ENCODE assay signal across 8 cellular contexts in the genomic region with DNA sequence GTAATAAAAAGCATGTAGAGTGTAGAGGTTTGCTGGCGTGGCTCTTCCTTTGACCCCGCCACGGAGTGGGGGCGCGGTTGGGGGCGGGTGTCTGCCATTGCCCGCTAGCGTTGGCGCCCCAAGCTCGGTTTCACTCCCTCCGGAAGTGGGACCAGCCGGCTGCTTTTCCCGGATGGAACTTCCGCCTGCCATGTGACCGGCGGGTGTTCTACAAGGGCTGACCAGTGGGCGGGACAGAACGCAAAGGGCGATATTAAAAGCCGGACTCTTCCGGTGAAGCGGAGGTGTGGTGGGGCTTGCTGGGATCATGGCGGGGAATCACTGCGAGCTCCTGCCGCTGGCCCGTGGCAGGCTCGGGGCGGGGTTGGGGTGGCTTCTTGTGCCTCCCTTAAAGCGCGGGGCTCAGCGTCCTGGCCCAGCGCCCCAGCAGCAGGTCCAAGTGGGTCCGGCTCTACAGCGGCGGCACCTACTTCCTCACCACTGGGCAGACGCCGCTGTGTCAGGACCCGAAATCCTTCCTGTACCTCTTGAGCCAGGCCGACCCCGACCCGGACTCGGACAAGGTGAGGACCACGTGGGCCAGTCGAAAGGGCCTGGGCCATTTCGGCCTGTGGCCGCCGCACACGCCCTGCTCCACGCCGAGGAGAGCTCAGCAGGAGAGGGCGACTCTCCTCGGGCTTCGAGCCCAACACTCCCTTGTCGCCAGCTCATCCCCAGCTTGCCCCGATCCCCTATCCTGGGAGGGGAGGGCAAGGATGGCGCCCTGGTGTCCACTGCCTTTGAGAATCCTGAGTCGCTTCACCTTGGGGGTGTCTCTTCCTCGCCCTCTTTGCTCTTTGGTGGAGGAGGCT.
DNase-seq lines count a peak whose midpoint lies in the region; ATAC-seq and TF ChIP-seq lines count a peak whose summit lies in the region.

No MANE protein-coding gene starts in this region.

- peak overlapping the region; percentile 43 to 70 for H3K4me3 ChIP-seq in aorta (ENCODE audit: low read length in 2 of 2)

- H3K27ac ChIP-seq in aorta (ENCODE audit: low read depth in 1 of 2, low read length in 2 of 2), result peak overlapping the region in 1 of 2 donors; percentile 1

- no peak for TF ChIP-seq CTCF in GM13976 (IDR thresholded peaks at IDR 0.05; ENCODE audit: borderline replicate concordance, control extremely low read depth, extremely low read depth, insufficient read depth, missing control alignments)

- in situ Hi-C loops in GM13976 (cut with MboI; ENCODE audit: low sequenced_read_pairs, unreplicated experiment), result no loop called here

- H3K4me1 ChIP-seq in aorta (ENCODE audit: control insufficient read depth in 1 of 2, insufficient read depth in 2 of 2, low read length in 2 of 2), result no peaks in the 10 kb centered on the region

- WGBS in aorta, 2 donors, result 0 to 1% methylated on average over 58 of the region's 58 CpGs

- H3K9me3 ChIP-seq in aorta (ENCODE audit: control insufficient read depth, low read length), result no peaks in the 10 kb centered on the region

- intact Hi-C loops in aorta (cut with DNase I), result loop anchor here in 1 of 2 donors (10.0 kb wide), 1 partner anchor 71 kb away; no protein-coding TSS in a partner anchor

- ATAC-seq in HG02885 (IDR thresholded peaks at IDR 0.05; ENCODE audit: poor library complexity, unreplicated experiment) (peak; percentile 79), aorta (ENCODE audit: low FRiP score) (peak; percentile 95)

- H3K36me3 ChIP-seq in aorta (ENCODE audit: control insufficient read depth in 1 of 2, insufficient read depth in 2 of 2, low read length in 1 of 2), result no peaks in the 10 kb centered on the region

- H3K27me3 ChIP-seq in aorta (ENCODE audit: control insufficient read depth in 1 of 2, insufficient read depth in 2 of 2, low read length in 1 of 2), result no peaks in the 10 kb centered on the region

- peak; percentile 99 for DNase-seq in GM13976 (ENCODE audit: low spot score)
- DNase-seq in NCI-H1930 (lab: John Stamatoyannopoulos, UW), result peak; percentile 97 to 98
- peak; percentile 50 for DNase-seq in T-helper 9 cell
- peak; percentile 98 for DNase-seq in astrocyte of the hippocampus (ENCODE audit: low read depth, low spot score)
- DNase-seq in hippocampal formation (lab: John Stamatoyannopoulos, UW), result peak; percentile 88 to 91
- peak; percentile 91 for DNase-seq in renal cortical epithelial cell (ENCODE audit: low read depth)
- DNase-seq in aorta, result peak; percentile 97 to 98
